In genomic region chr13:51612867-51613266, GRCh38 we compare ENCODE assay signal across 1 cellular context.
TF ChIP-seq lines count a peak whose summit lies in the region.

No MANE protein-coding gene starts in this region.

TF ChIP-seq in GM23338, 12 proteins besides CTCF, POLR2A, EP300 and RAD21:
- TF ChIP-seq REST (IDR thresholded peaks at IDR 0.05; ENCODE audit: unreplicated experiment) (no peak), ETS1 (IDR thresholded peaks at IDR 0.05) (no peak), ZNF462 (CRISPR knock-in tag; IDR thresholded peaks at IDR 0.05) (no peak), JUNB (IDR thresholded peaks at IDR 0.05; ENCODE audit: unreplicated experiment) (no peak)
TF ChIP-seq in GM23338: peak in this region for 0.
